Comparison of ENCODE assay signal across 8 cellular contexts in the genomic region with DNA sequence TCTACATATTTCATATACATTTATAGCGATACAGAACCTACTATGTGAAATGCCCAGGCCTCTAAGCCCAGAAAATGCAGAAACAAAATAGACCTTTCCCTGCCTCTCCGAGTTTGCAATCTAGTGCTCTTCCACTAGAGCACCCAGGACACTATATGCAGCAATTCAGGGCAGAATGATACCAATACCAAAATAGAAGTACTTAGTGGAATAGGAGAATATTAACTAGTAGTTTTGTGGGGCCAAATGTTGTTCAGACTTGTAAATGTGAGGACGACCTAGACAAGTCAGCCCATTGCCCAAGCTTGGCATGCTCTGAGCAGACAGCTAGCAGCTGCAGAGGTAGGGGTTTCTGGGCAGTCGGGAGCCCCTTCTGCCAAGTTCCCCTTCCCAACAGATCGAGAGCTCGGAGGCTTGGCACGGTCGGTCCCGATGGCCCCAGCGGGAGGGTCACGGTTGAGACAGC. TPM values are rescaled to one million over a fixed set of nuclear protein-coding genes. Genes with fewer than 3 reads are reported as not detected.
DNase-seq lines count a peak whose midpoint lies in the region; ATAC-seq and TF ChIP-seq lines count a peak whose summit lies in the region.
"Had no signal": no experiment of that assay in that cellular context is flagged by ENCODE, and none has a peak within 500 bp of the region (broad histone marks: within the 10 kb centered on the region; RNA-seq: fewer than 3 reads in every experiment).

No MANE protein-coding gene starts in this region.

- H3K27me3 Mint-ChIP-seq in stimulated activated naive B cell treated with anti-CD40 and anti-IgM and Interleukin-4, amounts not matched to agents 10 μg/mL and 1 μg/mL and 100 μg/mL, for 72 hours = peaks cover 12 to 15% of the 10 kb centered on the region in 2 donors
- H3K27me3 Mint-ChIP-seq in activated T-helper 17 cell treated with anti-CD3 and anti-CD28 coated beads, Interleukin-2, amount 50 U/mL, for 72 hours = peaks cover 31% of the 10 kb centered on the region

- TF ChIP-seq CTCF in GM12872 (IDR thresholded peaks at IDR 0.05; ENCODE audit: insufficient read depth, low read depth, low read length) (peak; percentile 35; the same call in 1 of the 3 replicates), OCI-LY3 (IDR thresholded peaks at IDR 0.05; ENCODE audit: low read depth, low read length) (peak; percentile 24; the same call in 1 of the 2 replicates)

- peaks cover 3 to 4% of the 10 kb centered on the region in 2 donors for H3K36me3 Mint-ChIP-seq in stimulated activated naive B cell treated with anti-CD40 and anti-IgM and Interleukin-4, amounts not matched to agents 10 μg/mL and 1 μg/mL and 100 μg/mL, for 72 hours
- no peaks in the 10 kb centered on the region for H3K36me3 Mint-ChIP-seq in activated T-helper 17 cell treated with anti-CD3 and anti-CD28 coated beads, Interleukin-2, amount 50 U/mL, for 72 hours (ENCODE audit: low read depth)

- peak overlapping the region; percentile 85 for H3K4me2 ChIP-seq in OCI-LY3 (ENCODE audit: low read length)
- H3K4me2 ChIP-seq: KMS-11 had no signal

- H3K4me3 ChIP-seq in OCI-LY3 (ENCODE audit: low read length) = peak overlapping the region; percentile 79

- peak overlapping the region; percentile 55 for H3K9ac ChIP-seq in OCI-LY3 (ENCODE audit: low read length)
- H3K9ac ChIP-seq: KMS-11 had no signal

- peaks cover 53% of the 10 kb centered on the region for H3K4me1 ChIP-seq in OCI-LY3 (ENCODE audit: low read length)

- no peaks in the 10 kb centered on the region for H3K36me3 ChIP-seq in OCI-LY3 (replicated peaks; ENCODE audit: low read depth, low read length)

- DNase-seq in fibroblast of the conjunctiva (ENCODE audit: low read depth) = peak; percentile 21
- DNase-seq in stimulated activated naive B cell treated with anti-CD40 and anti-IgM and Interleukin-4, amounts not matched to agents 10 μg/mL and 1 μg/mL and 100 μg/mL, for 72 hours = no peak
- DNase-seq in mucosa of gallbladder (ENCODE audit: low spot score) = no peak

- H3K79me2 ChIP-seq in OCI-LY3 (ENCODE audit: low read length) = no peaks in the 10 kb centered on the region

- no peak overlapping the region for H3K4me3 Mint-ChIP-seq in stimulated activated naive B cell treated with anti-CD40 and anti-IgM and Interleukin-4, amounts not matched to agents 10 μg/mL and 1 μg/mL and 100 μg/mL, for 72 hours
- no peak overlapping the region for H3K4me3 Mint-ChIP-seq in activated T-helper 17 cell treated with anti-CD3 and anti-CD28 coated beads, Interleukin-2, amount 50 U/mL, for 72 hours

- peak; percentile 4 to 15 for ATAC-seq in stimulated activated naive B cell treated with anti-CD40 and anti-IgM and Interleukin-4, amounts not matched to agents 10 μg/mL and 1 μg/mL and 100 μg/mL, for 72 hours (replicated peaks)
- ATAC-seq in activated T-helper 17 cell treated with anti-CD3 and anti-CD28 coated beads, Interleukin-2, amount 50 U/mL, for 72 hours (replicated peaks) = no peak
- no peak for ATAC-seq in HG02852 (IDR thresholded peaks at IDR 0.05; ENCODE audit: unreplicated experiment)

- H3K9me3 Mint-ChIP-seq in stimulated activated naive B cell treated with anti-CD40 and anti-IgM and Interleukin-4, amounts not matched to agents 10 μg/mL and 1 μg/mL and 100 μg/mL, for 72 hours = peaks cover 0 to 3% of the 10 kb centered on the region in 2 donors
- no peaks in the 10 kb centered on the region for H3K9me3 Mint-ChIP-seq in activated T-helper 17 cell treated with anti-CD3 and anti-CD28 coated beads, Interleukin-2, amount 50 U/mL, for 72 hours

- H3K4me1 Mint-ChIP-seq in stimulated activated naive B cell treated with anti-CD40 and anti-IgM and Interleukin-4, amounts not matched to agents 10 μg/mL and 1 μg/mL and 100 μg/mL, for 72 hours = peaks cover 12 to 28% of the 10 kb centered on the region in 2 donors
- no peaks in the 10 kb centered on the region for H3K4me1 Mint-ChIP-seq in activated T-helper 17 cell treated with anti-CD3 and anti-CD28 coated beads, Interleukin-2, amount 50 U/mL, for 72 hours

- H2AFZ ChIP-seq in OCI-LY3 (ENCODE audit: low read depth, low read length) = peak overlapping the region; percentile 49

- H3K27ac Mint-ChIP-seq in stimulated activated naive B cell treated with anti-CD40 and anti-IgM and Interleukin-4, amounts not matched to agents 10 μg/mL and 1 μg/mL and 100 μg/mL, for 72 hours = no peak overlapping the region
- no peak overlapping the region for H3K27ac Mint-ChIP-seq in activated T-helper 17 cell treated with anti-CD3 and anti-CD28 coated beads, Interleukin-2, amount 50 U/mL, for 72 hours

- peaks cover 3% of the 10 kb centered on the region for H3K9me3 ChIP-seq in OCI-LY3 (ENCODE audit: insufficient read depth, low read length)

- H4K20me1 ChIP-seq in OCI-LY3 (ENCODE audit: insufficient read depth, low read length) = no peaks in the 10 kb centered on the region

- no peak overlapping the region for H3K27ac ChIP-seq in OCI-LY3 (ENCODE audit: low read length)
- H3K27ac ChIP-seq: KMS-11 had no signal

- H3K27me3 ChIP-seq in OCI-LY3 (ENCODE audit: low read depth, low read length) = peaks cover 29% of the 10 kb centered on the region

RNA-seq across cellular contexts. Expression of gene FLT1, which starts 35.8 kb away (rescaled TPM):
- total RNA-seq in activated T-helper 17 cell treated with anti-CD3 and anti-CD28 coated beads, Interleukin-2, amount 50 U/mL, for 72 hours = 10 to 100 TPM in 1 of 2 donors, 1 to 10 TPM in 1; 3.0 to 12.7 TPM
- total RNA-seq in mucosa of gallbladder = 23.6 TPM

Comparison
In these comparisons a context has a peak if more than half of its experiments do, and no peak if none do; other contexts are left out.
1. ATAC-seq: peak in stimulated activated naive B cell treated with anti-CD40 and anti-IgM and Interleukin-4, amounts not matched to agents 10 μg/mL and 1 μg/mL and 100 μg/mL, for 72 hours (2 of 2); none in activated T-helper 17 cell treated with anti-CD3 and anti-CD28 coated beads, Interleukin-2, amount 50 U/mL, for 72 hours (single experiment) and HG02852 (single experiment).